19 cellular contexts compared by ENCODE assay signal in the genomic region with DNA sequence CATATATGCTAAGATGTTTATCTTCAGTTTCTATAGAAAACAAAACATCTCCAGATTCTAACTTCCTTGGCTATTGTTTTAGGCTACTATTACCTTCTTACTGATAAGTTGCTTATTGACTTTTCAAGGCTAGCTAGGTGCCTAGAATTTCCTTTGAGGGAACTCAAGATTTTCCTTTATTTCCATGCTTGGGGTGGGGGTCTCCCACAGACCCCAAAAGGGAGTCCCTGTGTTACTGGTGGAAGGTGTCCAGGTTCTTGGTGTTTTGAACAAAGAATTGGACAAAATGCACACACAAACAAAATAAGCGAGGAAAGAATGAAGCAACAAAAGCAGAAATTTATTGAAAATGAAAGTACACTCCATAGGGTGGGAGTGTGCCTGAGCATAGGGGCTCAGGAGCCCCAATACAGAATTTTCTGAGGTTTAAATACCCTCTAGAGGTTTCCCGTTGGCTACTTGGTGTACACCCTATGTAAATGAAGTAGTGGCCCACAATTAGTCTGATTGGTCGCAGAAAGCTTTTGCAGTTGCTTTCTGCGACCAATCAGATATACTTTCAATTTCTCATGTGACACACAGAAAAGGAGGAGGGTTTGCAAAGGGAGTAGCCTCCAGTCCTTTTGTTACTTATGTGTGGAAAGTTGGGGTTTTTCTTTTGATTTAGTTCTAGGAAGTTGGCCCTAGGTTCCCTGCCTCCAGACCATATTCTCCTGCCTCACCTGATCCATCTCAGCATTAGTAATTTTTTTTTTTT.
A peak's percentile ranks its signal among the peaks of the same experiment; 100 is the strongest.
DNase-seq lines count a peak whose midpoint lies in the region; ATAC-seq, FAIRE-seq and TF ChIP-seq lines count a peak whose summit lies in the region.
"Had no signal": no experiment of that assay in that cellular context is flagged by ENCODE, and none has a peak within 500 bp of the region (broad histone marks: within the 10 kb centered on the region; RNA-seq: fewer than 3 reads in every experiment).

No MANE protein-coding gene starts in this region.

- intact Hi-C loops in OCI-LY7 (cut with micrococcal nuclease; ENCODE audit: unreplicated experiment), result no loop called here
- intact Hi-C loops in K562 (cut with micrococcal nuclease), result loop anchor here (1.0 to 10.0 kb wide), 2 partner anchors 15 to 69 kb away; partner anchors contain the start of gene MARF1

- CTCF ChIA-PET in OCI-LY7 (lab: Charles Lee; ENCODE audit: unreplicated experiment) (no interaction called here), K562 (lab: Yijun Ruan, JAX; ENCODE audit: low intra/inter-chr PET ratio) (no interaction called here)

- H3K4me3 Mint-ChIP-seq in stimulated activated naive CD8-positive, alpha-beta T cell treated with anti-CD3 and anti-CD28 coated beads, Interleukin-15, amount 100 ng/mL, for 72 hours, result no peak overlapping the region
- H3K4me3 Mint-ChIP-seq: activated T-helper 1 cell treated with anti-CD3 and anti-CD28 coated beads, Interleukin-12 subunit alpha, Interleukin-12 subunit beta, Interleukin-2, Interleukin-4 antibody, amounts not matched to agents 30 ng/mL and 10 ng/mL and 1 ng/mL, durations not matched to agents 14 hours and 24 hours and 36 hours had no signal

- peak; percentile 77 for TF ChIP-seq POLR2A in K562 (conservative IDR thresholded peaks at IDR 0.05)

- no peaks in the 10 kb centered on the region for H4K20me1 ChIP-seq in OCI-LY7 (ENCODE audit: insufficient read depth, low read length)
- H4K20me1 ChIP-seq in K562 (replicated peaks; ENCODE audit: control insufficient read depth, insufficient read depth, low read length), result no peaks in the 10 kb centered on the region

- H3K79me2 ChIP-seq in OCI-LY7 (ENCODE audit: insufficient read depth, low read depth, low read length), result no peaks in the 10 kb centered on the region
- peaks cover 23% of the 10 kb centered on the region; the same call in 2 of the 3 replicates for H3K79me2 ChIP-seq in K562 (ENCODE audit: control insufficient read depth, insufficient read depth, low read length)

- H3K27me3 ChIP-seq in K562 (ENCODE audit: control insufficient read depth in 2 of 2, insufficient read depth in 2 of 2, low read length in 2 of 2) (no peaks in the 10 kb centered on the region; a peak in 1 of 5 replicates), H7 (ENCODE audit: control insufficient read depth, insufficient read depth, low read length) (no peaks in the 10 kb centered on the region)
- H3K27me3 ChIP-seq: upper lobe of left lung had no signal

- no peaks in the 10 kb centered on the region for H3K36me3 ChIP-seq in OCI-LY7 (ENCODE audit: insufficient read depth, low read length)
- peaks cover 7% of the 10 kb centered on the region; the same call in 2 of the 3 replicates for H3K36me3 ChIP-seq in K562 (ENCODE audit: control insufficient read depth, insufficient read depth, low read length)
- no peaks in the 10 kb centered on the region for H3K36me3 ChIP-seq in H7 (replicated peaks; ENCODE audit: control insufficient read depth, insufficient read depth, low read length)
- H3K36me3 ChIP-seq: upper lobe of left lung had no signal

- 4% methylated on average over 4 of the region's 4 CpGs for WGBS in K562 (ENCODE audit: insufficient coverage, low coverage, missing lambda C conversion rate)

- H3K4me2 ChIP-seq in OCI-LY7 (ENCODE audit: low read length) (no peak overlapping the region), K562 (ENCODE audit: insufficient read depth, low read length) (peak overlapping the region; percentile 75)

- peak; percentile 87 for FAIRE-seq in K562 (lab: Jason Lieb, UNC)
- FAIRE-seq in HTR-8/SVneo (lab: Jason Lieb, UNC), result no peak
- FAIRE-seq: GM19239, H1 had no signal

- H3K4me1 Mint-ChIP-seq in stimulated activated naive CD8-positive, alpha-beta T cell treated with anti-CD3 and anti-CD28 coated beads, Interleukin-15, amount 100 ng/mL, for 72 hours, result peaks cover 61% of the 10 kb centered on the region

- TF ChIP-seq CTCF in OCI-LY7 (conservative IDR thresholded peaks at IDR 0.05; ENCODE audit: low read length), result no peak
- no peak for TF ChIP-seq CTCF in K562 (IDR thresholded peaks at IDR 0.05 in 2 of 3, conservative IDR thresholded peaks at IDR 0.05 in 1 of 3; ENCODE audit: insufficient read depth in 2 of 3, low read depth in 1 of 3, low read length in 3 of 3)

- POLR2A ChIA-PET in OCI-LY7 (lab: Charles Lee) (interaction anchor here (0.6 kb wide), 1 partner anchor 114 kb away, joined by 3 read pairs; no protein-coding TSS in a partner anchor), K562 (lab: Yijun Ruan, JAX) (interaction anchor here (1.4 to 2.5 kb wide), 12 partner anchors 8 to 67 kb away, joined by 4 to 35 read pairs (median 12); partner anchors contain the start of gene MARF1)

- peak overlapping the region in 1 of 2 donors; percentile 25 for H3K27ac Mint-ChIP-seq in stimulated activated naive CD8-positive, alpha-beta T cell treated with anti-CD3 and anti-CD28 coated beads, Interleukin-15, amount 100 ng/mL, for 72 hours
- H3K27ac Mint-ChIP-seq: activated T-helper 1 cell treated with anti-CD3 and anti-CD28 coated beads, Interleukin-12 subunit alpha, Interleukin-12 subunit beta, Interleukin-2, Interleukin-4 antibody, amounts not matched to agents 30 ng/mL and 10 ng/mL and 1 ng/mL, durations not matched to agents 14 hours and 24 hours and 36 hours had no signal

- no peaks in the 10 kb centered on the region for H3K9me2 ChIP-seq in OCI-LY7 (ENCODE audit: insufficient read depth, low read length)

- H3K27ac ChIP-seq in OCI-LY7 (ENCODE audit: low read depth, low read length, poor library complexity, severe bottlenecking) (no peak overlapping the region), K562 (ENCODE audit: extremely low read depth, low read depth, low read length) (peak overlapping the region; percentile 91)
- H3K27ac ChIP-seq: HL-60, upper lobe of left lung had no signal

- H3K4me3 ChIP-seq in OCI-LY7 (ENCODE audit: low read depth, low read length, poor library complexity, severe bottlenecking) (no peak overlapping the region), K562 (no peak overlapping the region), H7 (ENCODE audit: insufficient read depth, low read depth, low read length) (no peak overlapping the region)
- H3K4me3 ChIP-seq: upper lobe of left lung had no signal

- BruUV-seq in OCI-LY7 (replicated peaks; lab: Mats Ljungman, UMichigan) (no TSS peak), K562 (replicated peaks; lab: Mats Ljungman, UMichigan) (no TSS peak)

- TF ChIP-seq EP300 in K562 (IDR thresholded peaks at IDR 0.05; ENCODE audit: low read length), result no peak

- no peaks in the 10 kb centered on the region for H3K9me1 ChIP-seq in K562 (ENCODE audit: control insufficient read depth, insufficient read depth, low read length)

- no peaks in the 10 kb centered on the region for H3K27me3 Mint-ChIP-seq in stimulated activated naive CD8-positive, alpha-beta T cell treated with anti-CD3 and anti-CD28 coated beads, Interleukin-15, amount 100 ng/mL, for 72 hours

- peak; percentile 25 for ATAC-seq in stimulated activated naive CD8-positive, alpha-beta T cell treated with anti-CD3 and anti-CD28 coated beads, Interleukin-15, amount 100 ng/mL, for 72 hours
- no peak for ATAC-seq in stimulated activated naive CD8-positive, alpha-beta T cell treated with anti-CD3 and anti-CD28 coated beads, Interleukin-15, Interleukin-2, amounts not matched to agents 100 U/mL and 50 U/mL, for 24 hours
- ATAC-seq in K562, result peak; percentile 82

- peak overlapping the region in 1 of 2 experiments; percentile 81; a peak in 3 of 4 replicates for H3K9ac ChIP-seq in K562 (ENCODE audit: insufficient read depth in 1 of 2, low read depth in 2 of 2, low read length in 2 of 2)

- in situ Hi-C loops in K562 (cut with MboI), result no loop called here

- H3K9me3 Mint-ChIP-seq in stimulated activated naive CD8-positive, alpha-beta T cell treated with anti-CD3 and anti-CD28 coated beads, Interleukin-15, amount 100 ng/mL, for 72 hours, result peaks cover 48 to 57% of the 10 kb centered on the region in 2 donors

- no peaks in the 10 kb centered on the region for H3K9me3 ChIP-seq in OCI-LY7 (ENCODE audit: low read length)
- H3K9me3 ChIP-seq in K562 (replicated peaks; ENCODE audit: control insufficient read depth, insufficient read depth, low read depth, low read length), result peaks cover 5% of the 10 kb centered on the region
- H3K9me3 ChIP-seq: upper lobe of left lung had no signal

- no peak for DNase-seq in stimulated activated naive CD8-positive, alpha-beta T cell treated with anti-CD3 and anti-CD28 coated beads, Interleukin-15, amount 100 ng/mL, for 72 hours
- DNase-seq in stimulated activated naive CD8-positive, alpha-beta T cell treated with anti-CD3 and anti-CD28 coated beads, Interleukin-15, Interleukin-2, amounts not matched to agents 100 U/mL and 50 U/mL, for 24 hours, result no peak
- DNase-seq in OCI-LY7 (ENCODE audit: low spot score), result peak; percentile 16
- peak; percentile 64 to 89 (median 75) for DNase-seq in K562 (ENCODE audit: extremely low read depth in 1 of 4, low spot score in 3 of 4)
- DNase-seq in NCI-H2081 (lab: John Stamatoyannopoulos, UW), result no peak
- DNase-seq in activated effector memory CD4-positive, alpha-beta T cell treated with Interleukin-2 at 50 U/mL for 16 hours, result no peak
- DNase-seq in H7, result no peak
- DNase-seq in HTR-8/SVneo (ENCODE audit: insufficient read length, low spot score), result no peak
- DNase-seq: activated CD4-positive, CD25-positive, alpha-beta regulatory T cell; EL; left cardiac atrium; NCI-H2227 treated with DMSO at 0.1 percent for 48 hours; Right ventricle myocardium superior; stimulated activated naive CD4-positive, alpha-beta T cell treated with Interleukin-2 at 50 U/mL for 16 hours; upper lobe of left lung had no signal

- H2AFZ ChIP-seq in OCI-LY7 (ENCODE audit: low read length), result no peak overlapping the region
- peak overlapping the region; percentile 97 for H2AFZ ChIP-seq in K562 (ENCODE audit: low read depth, low read length)

- no peaks in the 10 kb centered on the region for H3K4me1 ChIP-seq in OCI-LY7 (ENCODE audit: insufficient read depth, low read length, poor library complexity, severe bottlenecking)
- peaks cover 26 to 48% of the 10 kb centered on the region in 2 experiments for H3K4me1 ChIP-seq in K562 (replicated peaks in 1 of 2; ENCODE audit: control insufficient read depth in 2 of 2, insufficient read depth in 2 of 2, low read length in 2 of 2)

- no peak for TF ChIP-seq RAD21 in K562 (CRISPR knock-in tag; conservative IDR thresholded peaks at IDR 0.05 in 1 of 2, IDR thresholded peaks at IDR 0.05 in 1 of 2)

TF ChIP-seq in K562, 482 proteins besides CTCF, POLR2A, EP300 and RAD21 (continues in another document):
- no peak; the same call in 1 of the 2 replicates for TF ChIP-seq ZNF444 (CRISPR knock-in tag; IDR thresholded peaks at IDR 0.05)
- TF ChIP-seq TEAD4 (IDR thresholded peaks at IDR 0.05; ENCODE audit: low read length), result no peak
- no peak for TF ChIP-seq TEAD4 (CRISPR knock-in tag; IDR thresholded peaks at IDR 0.05; ENCODE audit: borderline replicate concordance)

Comparison
In these comparisons a context has a peak if more than half of its experiments do, and no peak if none do; other contexts are left out.
1. DNase-seq: peak in OCI-LY7 (single experiment) and K562 (4 of 4); none in stimulated activated naive CD8-positive, alpha-beta T cell treated with anti-CD3 and anti-CD28 coated beads, Interleukin-15, amount 100 ng/mL, for 72 hours (0 of 2), stimulated activated naive CD8-positive, alpha-beta T cell treated with anti-CD3 and anti-CD28 coated beads, Interleukin-15, Interleukin-2, amounts not matched to agents 100 U/mL and 50 U/mL, for 24 hours (single experiment), NCI-H2081 (0 of 2), activated effector memory CD4-positive, alpha-beta T cell treated with Interleukin-2 at 50 U/mL for 16 hours (single experiment), H7 (single experiment) and HTR-8/SVneo (single experiment).